ENCODE assay signal across 8 cellular contexts in genomic region chr14:67934087-67934486, GRCh38.
DNase-seq lines count a peak whose midpoint lies in the region; ATAC-seq, FAIRE-seq and TF ChIP-seq lines count a peak whose summit lies in the region.

No MANE protein-coding gene starts in this region.

- H3K27me3 Mint-ChIP-seq in HFFc6 (ENCODE audit: insufficient read depth), result no peaks in the 10 kb centered on the region

- DNase-seq in DMS114 treated with DMSO at 0.1 percent for 48 hours (lab: John Stamatoyannopoulos, UW; ENCODE audit: unreplicated experiment), result peak; percentile 52
- DNase-seq in HFFc6, result peak; percentile 79
- DNase-seq in NCI-H524 treated with DMSO at 0.1 percent for 48 hours (lab: John Stamatoyannopoulos, UW), result peak; percentile 84
- peak; percentile 42 for DNase-seq in GM12878 (ENCODE audit: low read depth, low spot score)
- DNase-seq in small intestine, result peak; percentile 84
- DNase-seq in activated CD4-positive, alpha-beta T cell treated with anti-CD3 and anti-CD28 coated beads for 48 hours, result no peak

- RAD21 ChIA-PET in GM12878 (lab: Charles Lee; ENCODE audit: unreplicated experiment), result interaction anchor here (0.6 to 4.4 kb wide), 19 partner anchors 10 to 1165 kb away, joined by 3 to 31 read pairs (median 4); no protein-coding TSS in a partner anchor

- 83% methylated on average over 1 of the region's 1 CpG for WGBS in GM12878 (ENCODE audit: insufficient coverage, insufficient replicate concordance, low lambda C conversion rate, missing lambda C conversion rate)
- 3 to 25% (median 7%) methylated on average over 1 of the region's 1 CpG for WGBS in small intestine, 3 donors

- peak; percentile 76 for TF ChIP-seq RAD21 in GM12878 (IDR thresholded peaks at IDR 0.05; ENCODE audit: insufficient read depth, low read depth, low read length)

- no TSS peak for BruUV-seq in GM12878 (replicated peaks; lab: Mats Ljungman, UMichigan)

- H3K36me3 Mint-ChIP-seq in HFFc6 (ENCODE audit: low read depth), result no peaks in the 10 kb centered on the region

- no peak overlapping the region for H3K9ac ChIP-seq in GM12878 (ENCODE audit: control insufficient read depth, insufficient read depth, low read length)
- H3K9ac ChIP-seq in iPS-18a (ENCODE audit: low read length), result no peak overlapping the region

- no peak for TF ChIP-seq EP300 in GM12878 (IDR thresholded peaks at IDR 0.05; ENCODE audit: borderline replicate concordance in 1 of 2, control insufficient read depth in 1 of 2, low read depth in 2 of 2, low read length in 2 of 2)

- H3K9me3 ChIP-seq in GM12878 (replicated peaks; ENCODE audit: control insufficient read depth, insufficient read depth, low read length), result no peaks in the 10 kb centered on the region; the same call in 2 of the 3 replicates
- H3K9me3 ChIP-seq in iPS-18a (ENCODE audit: control insufficient read depth, low read depth, low read length), result no peaks in the 10 kb centered on the region
- H3K9me3 ChIP-seq in small intestine (ENCODE audit: control insufficient read depth, low read depth), result no peaks in the 10 kb centered on the region

- POLR2A ChIA-PET in GM12878 (lab: Charles Lee), result interaction anchor here (1.0 kb wide), 1 partner anchor 51 kb away, joined by 4 read pairs; no protein-coding TSS in a partner anchor

- ATAC-seq in GM12878, result peak; percentile 98
- ATAC-seq in HG03139 (IDR thresholded peaks at IDR 0.05; ENCODE audit: unreplicated experiment), result no peak

- CTCF ChIA-PET in GM12878 (lab: Yijun Ruan, JAX), result interaction anchor here (0.6 to 4.4 kb wide), 48 partner anchors 8 to 910 kb away, joined by 3 to 36 read pairs (median 4); no protein-coding TSS in a partner anchor

- H3K4me3 ChIP-seq in GM12878 (no peak overlapping the region), iPS-18a (ENCODE audit: low read length) (no peak overlapping the region), small intestine (ENCODE audit: low read depth in 1 of 2, low read length in 2 of 2) (no peak overlapping the region)

- TF ChIP-seq CTCF in HFFc6 (IDR thresholded peaks at IDR 0.05), result peak; percentile 88
- peak; percentile 46 to 65 (median 62) for TF ChIP-seq CTCF in GM12878 (IDR thresholded peaks at IDR 0.05 in 2 of 3, conservative IDR thresholded peaks at IDR 0.05 in 1 of 3; ENCODE audit: control insufficient read depth in 2 of 3, extremely low read depth in 1 of 3, insufficient read depth in 1 of 3, low read depth in 3 of 3, low read length in 3 of 3)

- no peaks in the 10 kb centered on the region for H3K36me3 ChIP-seq in GM12878 (ENCODE audit: control insufficient read depth in 2 of 2, insufficient read depth in 2 of 2, low read length in 1 of 2)
- H3K36me3 ChIP-seq in iPS-18a (ENCODE audit: control insufficient read depth, low read depth, low read length), result no peaks in the 10 kb centered on the region
- H3K36me3 ChIP-seq in small intestine (ENCODE audit: control insufficient read depth in 2 of 2, insufficient read depth in 2 of 2, low read length in 2 of 2), result no peaks in the 10 kb centered on the region

- no peaks in the 10 kb centered on the region for H3K79me2 ChIP-seq in GM12878 (ENCODE audit: control insufficient read depth, insufficient read depth, low read length)

- no peaks in the 10 kb centered on the region for H3K4me1 ChIP-seq in GM12878 (ENCODE audit: control insufficient read depth, insufficient read depth, low read length)
- peaks cover 39% of the 10 kb centered on the region for H3K4me1 ChIP-seq in iPS-18a (ENCODE audit: control insufficient read depth, low read depth, low read length)
- peaks cover 0 to 2% of the 10 kb centered on the region in 2 donors for H3K4me1 ChIP-seq in small intestine (ENCODE audit: control insufficient read depth in 2 of 2, insufficient read depth in 1 of 2, low read depth in 1 of 2, low read length in 1 of 2)

- in situ Hi-C loops in GM12878 (cut with MboI), result loop anchor here (5.0 to 10.0 kb wide), 2 partner anchors 92 to 891 kb away; no protein-coding TSS in a partner anchor

- no peaks in the 10 kb centered on the region for H3K27me3 ChIP-seq in GM12878 (replicated peaks in 1 of 2; ENCODE audit: control insufficient read depth in 2 of 2, insufficient read depth in 2 of 2, low read length in 1 of 2)
- H3K27me3 ChIP-seq in iPS-18a (ENCODE audit: control insufficient read depth, insufficient read depth, low read length), result no peaks in the 10 kb centered on the region
- H3K27me3 ChIP-seq in small intestine (ENCODE audit: control insufficient read depth in 2 of 2, insufficient read depth in 2 of 2, low read length in 2 of 2), result no peaks in the 10 kb centered on the region

- TF ChIP-seq POLR2A in GM12878 (IDR thresholded peaks at IDR 0.05; ENCODE audit: low read depth, low read length), result no peak

- no peaks in the 10 kb centered on the region for H4K20me1 ChIP-seq in GM12878 (ENCODE audit: control insufficient read depth, insufficient read depth)

- no peak overlapping the region for H3K4me2 ChIP-seq in GM12878 (ENCODE audit: control insufficient read depth, insufficient read depth)

- no peak overlapping the region; the same call in 1 of the 2 replicates for H2AFZ ChIP-seq in GM12878 (ENCODE audit: control insufficient read depth, low read depth, low read length)

- SMC1A ChIA-PET in GM12878 (lab: Charles Lee; ENCODE audit: uncharacterized antibody, unreplicated experiment), result interaction anchor here (0.7 to 3.9 kb wide), 31 partner anchors 10 to 915 kb away, joined by 3 to 25 read pairs (median 4); no protein-coding TSS in a partner anchor

- peak overlapping the region; percentile 3; the same call in 1 of the 2 replicates for H3K4me3 Mint-ChIP-seq in HFFc6

- intact Hi-C loops in GM12878 (cut with micrococcal nuclease; ENCODE audit: unreplicated experiment), result loop anchor here (2.0 to 5.0 kb wide), 2 partner anchors 97 to 911 kb away; no protein-coding TSS in a partner anchor

- peaks cover 8% of the 10 kb centered on the region for H3K4me1 Mint-ChIP-seq in HFFc6 (ENCODE audit: low read depth)

- H3K27ac ChIP-seq in GM12878 (ENCODE audit: control insufficient read depth, insufficient read depth), result no peak overlapping the region
- H3K27ac ChIP-seq in iPS-18a (ENCODE audit: low read length), result peak overlapping the region; percentile 25
- no peak overlapping the region for H3K27ac ChIP-seq in small intestine (ENCODE audit: low read depth in 1 of 2, low read length in 1 of 2)

- H3K27ac Mint-ChIP-seq in HFFc6, result peak overlapping the region; percentile 1; the same call in 1 of the 2 replicates

- FAIRE-seq in GM12878 (lab: Jason Lieb, UNC), result peak; percentile 57
- no peak for FAIRE-seq in small intestine (lab: Jason Lieb, UNC)

- H3K9me3 Mint-ChIP-seq in HFFc6, result no peaks in the 10 kb centered on the region

TF ChIP-seq in GM12878, 131 proteins besides CTCF, POLR2A, EP300 and RAD21 (continues in another document):
- TF ChIP-seq JUNB (IDR thresholded peaks at IDR 0.05), result no peak
- TF ChIP-seq MLLT1 (IDR thresholded peaks at IDR 0.05), result 0 out of 2 replicates have a peak, but pooled peaks have one; percentile 28
- no peak for TF ChIP-seq TARDBP (IDR thresholded peaks at IDR 0.05; ENCODE audit: borderline replicate concordance)
- no peak for TF ChIP-seq BHLHE40 (IDR thresholded peaks at IDR 0.05; ENCODE audit: borderline replicate concordance in 1 of 2, low read depth in 2 of 2, low read length in 1 of 2)
- no peak for TF ChIP-seq KAT2A (conservative IDR thresholded peaks at IDR 0.05; ENCODE audit: control insufficient read depth, low read depth, low read length)
- 0 out of 2 replicates have a peak, but pooled peaks have one; percentile 23 for TF ChIP-seq YY1 (IDR thresholded peaks at IDR 0.05; ENCODE audit: low read depth, low read length)
- no peak for TF ChIP-seq SMARCA5 (IDR thresholded peaks at IDR 0.05)
- TF ChIP-seq, protein P1, sequence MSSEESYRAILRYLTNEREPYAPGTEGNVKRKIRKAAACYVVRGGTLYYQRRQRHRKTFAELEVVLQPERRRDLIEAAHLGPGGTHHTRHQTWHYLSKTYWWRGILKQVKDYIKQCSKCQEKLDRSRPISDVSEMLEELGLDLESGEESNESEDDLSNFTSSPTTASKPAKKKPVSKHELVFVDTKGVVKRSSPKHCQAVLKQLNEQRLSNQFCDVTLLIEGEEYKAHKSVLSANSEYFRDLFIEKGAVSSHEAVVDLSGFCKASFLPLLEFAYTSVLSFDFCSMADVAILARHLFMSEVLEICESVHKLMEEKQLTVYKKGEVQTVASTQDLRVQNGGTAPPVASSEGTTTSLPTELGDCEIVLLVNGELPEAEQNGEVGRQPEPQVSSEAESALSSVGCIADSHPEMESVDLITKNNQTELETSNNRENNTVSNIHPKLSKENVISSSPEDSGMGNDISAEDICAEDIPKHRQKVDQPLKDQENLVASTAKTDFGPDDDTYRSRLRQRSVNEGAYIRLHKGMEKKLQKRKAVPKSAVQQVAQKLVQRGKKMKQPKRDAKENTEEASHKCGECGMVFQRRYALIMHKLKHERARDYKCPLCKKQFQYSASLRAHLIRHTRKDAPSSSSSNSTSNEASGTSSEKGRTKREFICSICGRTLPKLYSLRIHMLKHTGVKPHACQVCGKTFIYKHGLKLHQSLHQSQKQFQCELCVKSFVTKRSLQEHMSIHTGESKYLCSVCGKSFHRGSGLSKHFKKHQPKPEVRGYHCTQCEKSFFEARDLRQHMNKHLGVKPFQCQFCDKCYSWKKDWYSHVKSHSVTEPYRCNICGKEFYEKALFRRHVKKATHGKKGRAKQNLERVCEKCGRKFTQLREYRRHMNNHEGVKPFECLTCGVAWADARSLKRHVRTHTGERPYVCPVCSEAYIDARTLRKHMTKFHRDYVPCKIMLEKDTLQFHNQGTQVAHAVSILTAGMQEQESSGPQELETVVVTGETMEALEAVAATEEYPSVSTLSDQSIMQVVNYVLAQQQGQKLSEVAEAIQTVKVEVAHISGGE (CRISPR knock-in tag; IDR thresholded peaks at IDR 0.05), result no peak
